In genomic region chr2:134461511-134461910, GRCh38 we compare ENCODE assay signal across 15 cellular contexts.
A peak's percentile ranks its signal among the peaks of the same experiment; 100 is the strongest.
DNase-seq lines count a peak whose midpoint lies in the region; ATAC-seq and TF ChIP-seq lines count a peak whose summit lies in the region.
"Had no signal": no experiment of that assay in that cellular context is flagged by ENCODE, and none has a peak within 500 bp of the region (broad histone marks: within the 10 kb centered on the region; RNA-seq: fewer than 3 reads in every experiment).

No MANE protein-coding gene starts in this region.

- intact Hi-C loops in cardiac septum (cut with DNase I) = loop anchor here (1.0 to 2.0 kb wide), 2 partner anchors 11 to 435 kb away; no protein-coding TSS in a partner anchor
- intact Hi-C loops in left ventricle myocardium superior (cut with micrococcal nuclease) = no loop called here
- intact Hi-C loops in upper lobe of right lung (cut with DNase I) = no loop called here
- intact Hi-C loops in colonic mucosa (cut with DNase I) = no loop called here
- intact Hi-C loops in CD4-positive, alpha-beta T cell (cut with DNase I, micrococcal nuclease) = no loop called here

- H3K9me3 ChIP-seq in T-helper 17 cell (ENCODE audit: control insufficient read depth, low read length, poor library complexity, severe bottlenecking) (no peaks in the 10 kb centered on the region), upper lobe of right lung (no peaks in the 10 kb centered on the region), colonic mucosa (no peaks in the 10 kb centered on the region)
- H3K9me3 ChIP-seq in CD4-positive, alpha-beta T cell (ENCODE audit: control insufficient read depth, low read length) = no peaks in the 10 kb centered on the region
- H3K9me3 ChIP-seq: adrenal gland, psoas muscle had no signal

- no peaks in the 10 kb centered on the region for H3K27me3 Mint-ChIP-seq in T-helper 17 cell
- H3K27me3 Mint-ChIP-seq in stimulated activated naive CD8-positive, alpha-beta T cell treated with anti-CD3 and anti-CD28 coated beads, Interleukin-15, amount 100 ng/mL, for 72 hours = no peaks in the 10 kb centered on the region
- no peaks in the 10 kb centered on the region for H3K27me3 Mint-ChIP-seq in CD4-positive, alpha-beta T cell
- H3K27me3 Mint-ChIP-seq: stimulated activated naive B cell treated with anti-CD40 and anti-IgM and Interleukin-4, amounts not matched to agents 10 μg/mL and 1 μg/mL and 100 μg/mL, for 72 hours had no signal

- H3K4me1 Mint-ChIP-seq in T-helper 17 cell = peaks cover 4% of the 10 kb centered on the region
- peaks cover 5% of the 10 kb centered on the region for H3K4me1 Mint-ChIP-seq in stimulated activated naive CD8-positive, alpha-beta T cell treated with anti-CD3 and anti-CD28 coated beads, Interleukin-15, amount 100 ng/mL, for 72 hours
- H3K4me1 Mint-ChIP-seq in CD4-positive, alpha-beta T cell (ENCODE audit: low read depth) = no peaks in the 10 kb centered on the region

- DNase-seq in cardiac septum (ENCODE audit: low spot score) = peak; percentile 56
- DNase-seq in left ventricle myocardium superior = no peak
- no peak for DNase-seq in T-helper 17 cell
- DNase-seq in islet precursor cell = peak; percentile 55
- DNase-seq in upper lobe of right lung = peak; percentile 69
- no peak for DNase-seq in colonic mucosa
- DNase-seq in stimulated activated naive CD8-positive, alpha-beta T cell treated with anti-CD3 and anti-CD28 coated beads, Interleukin-15, amount 100 ng/mL, for 72 hours = no peak
- no peak for DNase-seq in CD4-positive, alpha-beta T cell
- DNase-seq: NCI-H1930; NK-92 treated with Interleukin-12 subunit alpha and Interleukin-12 subunit beta, amount 100 ng/mL, for 24 hours; psoas muscle; stimulated activated CD4-positive, alpha-beta T cell treated with anti-CD3 and anti-CD28 coated beads, Interleukin-1b, Interleukin-23, amount 100 ng/mL, for 48 hours; stimulated activated naive B cell treated with anti-CD40 and anti-IgM and Interleukin-4, amounts not matched to agents 10 μg/mL and 1 μg/mL and 100 μg/mL, for 72 hours had no signal

- H3K4me1 ChIP-seq in upper lobe of right lung (no peaks in the 10 kb centered on the region), colonic mucosa (peaks cover 4% of the 10 kb centered on the region)
- H3K4me1 ChIP-seq: adrenal gland, psoas muscle had no signal

- POLR2A ChIA-PET in CD4-positive, alpha-beta T cell (lab: Charles Lee) = no interaction called here

- H3K4me3 ChIP-seq in upper lobe of right lung (no peak overlapping the region), colonic mucosa (no peak overlapping the region)
- H3K4me3 ChIP-seq: adrenal gland, K562, psoas muscle had no signal

- no peaks in the 10 kb centered on the region for H3K9me3 Mint-ChIP-seq in stimulated activated naive CD8-positive, alpha-beta T cell treated with anti-CD3 and anti-CD28 coated beads, Interleukin-15, amount 100 ng/mL, for 72 hours
- H3K9me3 Mint-ChIP-seq in CD4-positive, alpha-beta T cell = no peaks in the 10 kb centered on the region
- H3K9me3 Mint-ChIP-seq: stimulated activated naive B cell treated with anti-CD40 and anti-IgM and Interleukin-4, amounts not matched to agents 10 μg/mL and 1 μg/mL and 100 μg/mL, for 72 hours had no signal

- no peak for ATAC-seq in left ventricle myocardium superior
- ATAC-seq in T-helper 17 cell = no peak
- peak; percentile 57 for ATAC-seq in upper lobe of right lung
- ATAC-seq in stimulated activated naive CD8-positive, alpha-beta T cell treated with anti-CD3 and anti-CD28 coated beads, Interleukin-15, amount 100 ng/mL, for 72 hours = no peak
- no peak for ATAC-seq in CD4-positive, alpha-beta T cell (ENCODE audit: poor library complexity)
- ATAC-seq: psoas muscle; stimulated activated naive B cell treated with anti-CD40 and anti-IgM and Interleukin-4, amounts not matched to agents 10 μg/mL and 1 μg/mL and 100 μg/mL, for 72 hours had no signal

- H3K36me3 ChIP-seq in upper lobe of right lung (no peaks in the 10 kb centered on the region), colonic mucosa (no peaks in the 10 kb centered on the region)
- H3K36me3 ChIP-seq: adrenal gland had no signal

- CTCF ChIA-PET in CD4-positive, alpha-beta T cell (lab: Charles Lee) = no interaction called here

- H3K4me3 Mint-ChIP-seq in T-helper 17 cell = peak overlapping the region; percentile 25
- no peak overlapping the region for H3K4me3 Mint-ChIP-seq in stimulated activated naive CD8-positive, alpha-beta T cell treated with anti-CD3 and anti-CD28 coated beads, Interleukin-15, amount 100 ng/mL, for 72 hours
- H3K4me3 Mint-ChIP-seq in CD4-positive, alpha-beta T cell = no peak overlapping the region
- H3K4me3 Mint-ChIP-seq: stimulated activated naive B cell treated with anti-CD40 and anti-IgM and Interleukin-4, amounts not matched to agents 10 μg/mL and 1 μg/mL and 100 μg/mL, for 72 hours had no signal

- H3K27ac Mint-ChIP-seq in T-helper 17 cell = peak overlapping the region; percentile 19
- no peak overlapping the region for H3K27ac Mint-ChIP-seq in stimulated activated naive CD8-positive, alpha-beta T cell treated with anti-CD3 and anti-CD28 coated beads, Interleukin-15, amount 100 ng/mL, for 72 hours
- H3K27ac Mint-ChIP-seq in CD4-positive, alpha-beta T cell = no peak overlapping the region

- TF ChIP-seq CTCF in upper lobe of right lung (IDR thresholded peaks at IDR 0.05) (no peak), colonic mucosa (IDR thresholded peaks at IDR 0.05) (no peak)
- no peak for TF ChIP-seq CTCF in CD4-positive, alpha-beta T cell (IDR thresholded peaks at IDR 0.05)

- H3K27ac ChIP-seq in upper lobe of right lung (no peak overlapping the region), colonic mucosa (no peak overlapping the region)
- no peak overlapping the region for H3K27ac ChIP-seq in CD4-positive, alpha-beta T cell (ENCODE audit: low read depth, low read length)
- H3K27ac ChIP-seq: adrenal gland, psoas muscle had no signal

- no peak overlapping the region for H3K9ac ChIP-seq in colonic mucosa (ENCODE audit: low read depth in 2 of 2, low read length in 2 of 2)

- H3K27me3 ChIP-seq in upper lobe of right lung (no peaks in the 10 kb centered on the region), colonic mucosa (no peaks in the 10 kb centered on the region)
- no peaks in the 10 kb centered on the region for H3K27me3 ChIP-seq in CD4-positive, alpha-beta T cell (ENCODE audit: control insufficient read depth, insufficient read depth, low read length)
- H3K27me3 ChIP-seq: adrenal gland had no signal

- peaks cover 2% of the 10 kb centered on the region for H3K36me3 Mint-ChIP-seq in T-helper 17 cell (ENCODE audit: low read depth)
- H3K36me3 Mint-ChIP-seq in CD4-positive, alpha-beta T cell (ENCODE audit: low read depth) = no peaks in the 10 kb centered on the region

Comparison
In these comparisons a context has a peak if more than half of its experiments do, and no peak if none do; other contexts are left out.
1. DNase-seq: peak in cardiac septum (single experiment), islet precursor cell (single experiment) and upper lobe of right lung (single experiment); none in left ventricle myocardium superior (single experiment), T-helper 17 cell (0 of 3), colonic mucosa (single experiment), stimulated activated naive CD8-positive, alpha-beta T cell treated with anti-CD3 and anti-CD28 coated beads, Interleukin-15, amount 100 ng/mL, for 72 hours (0 of 2) and CD4-positive, alpha-beta T cell (0 of 10).